ENCODE assay signal across 11 cellular contexts in genomic region chr11:15114501-15115475, GRCh38. TPM values are rescaled to one million over a fixed set of nuclear protein-coding genes. Genes with fewer than 3 reads are reported as not detected.
DNase-seq lines count a peak whose midpoint lies in the region; ATAC-seq and TF ChIP-seq lines count a peak whose summit lies in the region.
"Had no signal": no experiment of that assay in that cellular context is flagged by ENCODE, and none has a peak within 500 bp of the region (broad histone marks: within the 10 kb centered on the region; RNA-seq: fewer than 3 reads in every experiment).

A gene with protein sequence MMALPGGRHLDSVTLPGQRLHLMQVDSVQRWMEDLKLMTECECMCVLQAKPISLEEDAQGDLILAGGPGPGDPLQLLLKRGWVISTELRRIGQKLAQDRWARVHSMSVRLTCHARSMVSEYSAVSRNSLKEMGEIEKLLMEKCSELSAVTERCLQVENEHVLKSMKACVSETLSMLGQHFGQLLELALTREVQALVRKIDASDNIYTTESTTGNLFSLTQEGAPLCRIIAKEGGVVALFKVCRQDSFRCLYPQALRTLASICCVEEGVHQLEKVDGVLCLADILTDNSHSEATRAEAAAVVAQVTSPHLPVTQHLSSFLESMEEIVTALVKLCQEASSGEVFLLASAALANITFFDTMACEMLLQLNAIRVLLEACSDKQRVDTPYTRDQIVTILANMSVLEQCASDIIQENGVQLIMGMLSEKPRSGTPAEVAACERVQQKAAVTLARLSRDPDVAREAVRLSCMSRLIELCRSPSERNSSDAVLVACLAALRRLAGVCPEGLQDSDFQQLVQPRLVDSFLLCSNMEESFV (plus strand): TSS chr11:15114923. CDS start chr11:15149175, 34,252 bp downstream.

- no peak for TF ChIP-seq POLR2A in erythroblast (IDR thresholded peaks at IDR 0.05; ENCODE audit: low read length)

- peak within 1 kb of the TSS; percentile 94 for H3K4me2 ChIP-seq in mammary epithelial cell (ENCODE audit: insufficient read depth, low read depth, low read length)

- H3K27me3 Mint-ChIP-seq in CD4-positive, alpha-beta T cell, result peaks cover 59% of the 10 kb centered on the region

- H4K20me1 ChIP-seq in mammary epithelial cell (ENCODE audit: insufficient read depth, low read length), result no peaks in the 10 kb centered on the region

- H3K9me3 ChIP-seq in mammary epithelial cell (replicated peaks; ENCODE audit: insufficient read depth, low read length) (no peaks in the 10 kb centered on the region), thoracic aorta (no peaks in the 10 kb centered on the region)
- no peaks in the 10 kb centered on the region for H3K9me3 ChIP-seq in CD4-positive, alpha-beta T cell (ENCODE audit: control insufficient read depth, low read length)

- CTCF ChIA-PET in mammary epithelial cell (lab: Charles Lee; ENCODE audit: low non-redundant PET), result no interaction called here
- CTCF ChIA-PET in CD4-positive, alpha-beta T cell (lab: Charles Lee), result no interaction called here

- H3K4me1 Mint-ChIP-seq in CD4-positive, alpha-beta T cell (ENCODE audit: low read depth), result peaks cover 16% of the 10 kb centered on the region

- no peaks in the 10 kb centered on the region for H3K36me3 Mint-ChIP-seq in CD4-positive, alpha-beta T cell (ENCODE audit: low read depth)

- H3K4me1 ChIP-seq in mammary epithelial cell (ENCODE audit: insufficient read depth, low read length) (peaks cover 6% of the 10 kb centered on the region), thoracic aorta (ENCODE audit: control insufficient read depth in 1 of 2, low read depth in 2 of 2) (peaks cover 0 to 6% of the 10 kb centered on the region in 2 donors)

- TF ChIP-seq CTCF in mammary epithelial cell (conservative IDR thresholded peaks at IDR 0.05 in 1 of 2, IDR thresholded peaks at IDR 0.05 in 1 of 2; ENCODE audit: extremely low read depth in 1 of 2, insufficient read depth in 1 of 2, low read depth in 1 of 2, low read length in 2 of 2), result peak in 1 of 2 donors; percentile 11
- no peak for TF ChIP-seq CTCF in thoracic aorta (IDR thresholded peaks at IDR 0.05)
- TF ChIP-seq CTCF in CD4-positive, alpha-beta T cell (IDR thresholded peaks at IDR 0.05), result no peak

- no peaks in the 10 kb centered on the region for H3K36me3 ChIP-seq in mammary epithelial cell (ENCODE audit: insufficient read depth, low read length)
- H3K36me3 ChIP-seq in thoracic aorta, result no peaks in the 10 kb centered on the region

- no peak within 1 kb of the TSS for H3K9ac ChIP-seq in mammary epithelial cell (ENCODE audit: insufficient read depth, low read length)

- ATAC-seq in thoracic aorta (ENCODE audit: insufficient number of reproducible peaks, low FRiP score, low read depth), result no peak
- ATAC-seq in CD4-positive, alpha-beta T cell (ENCODE audit: poor library complexity), result no peak
- no peak for ATAC-seq in GM21825 (IDR thresholded peaks at IDR 0.05; ENCODE audit: unreplicated experiment)
- ATAC-seq: HCT116 had no signal

- H3K27ac Mint-ChIP-seq in CD4-positive, alpha-beta T cell, result no peak within 1 kb of the TSS

- in situ Hi-C loops in mammary epithelial cell (cut with MboI; ENCODE audit: low sequenced_read_pairs in 2 of 2), result no loop called here

- H3K4me3 ChIP-seq in mammary epithelial cell (replicated peaks in 1 of 3; ENCODE audit: insufficient read depth in 1 of 3, low read depth in 2 of 3, low read length in 3 of 3), result peak within 1 kb of the TSS in 2 of 3 experiments; percentile 29 to 39
- H3K4me3 ChIP-seq in thoracic aorta, result peak within 1 kb of the TSS; percentile 73

- POLR2A ChIA-PET in CD4-positive, alpha-beta T cell (lab: Charles Lee), result no interaction called here

- no TSS peak for BruUV-seq in mammary epithelial cell (replicated peaks; lab: Mats Ljungman, UMichigan)

- H3K27ac ChIP-seq in mammary epithelial cell (ENCODE audit: insufficient read depth, low read depth, low read length), result no peak within 1 kb of the TSS
- no peak within 1 kb of the TSS for H3K27ac ChIP-seq in thoracic aorta
- H3K27ac ChIP-seq in CD4-positive, alpha-beta T cell (ENCODE audit: low read depth, low read length), result no peak within 1 kb of the TSS

- no peaks in the 10 kb centered on the region for H3K79me2 ChIP-seq in mammary epithelial cell (ENCODE audit: insufficient read depth, low read length)

- DNase-seq in NCI-H2227 (lab: John Stamatoyannopoulos, UW; ENCODE audit: unreplicated experiment), result peak; percentile 48
- no peak for DNase-seq in NCI-H2227 treated with DMSO at 0.1 percent for 48 hours (lab: John Stamatoyannopoulos, UW)
- no peak for DNase-seq in mammary epithelial cell
- peak; percentile 75 for DNase-seq in islet precursor cell
- DNase-seq in thoracic aorta (ENCODE audit: low spot score), result no peak
- DNase-seq in erythroblast (lab: John Stamatoyannopoulos, UW), result no peak
- DNase-seq in CD4-positive, alpha-beta T cell, result no peak
- DNase-seq: SHP77 had no signal

- H3K27me3 ChIP-seq in mammary epithelial cell (ENCODE audit: insufficient read depth, low read length) (no peaks in the 10 kb centered on the region), thoracic aorta (replicated peaks; ENCODE audit: insufficient read depth) (no peaks in the 10 kb centered on the region)
- H3K27me3 ChIP-seq in CD4-positive, alpha-beta T cell (ENCODE audit: control insufficient read depth, insufficient read depth, low read length), result peaks cover 41% of the 10 kb centered on the region

- no peak within 1 kb of the TSS for H3K4me3 Mint-ChIP-seq in CD4-positive, alpha-beta T cell

- intact Hi-C loops in mammary epithelial cell (cut with micrococcal nuclease), result no loop called here
- intact Hi-C loops in CD4-positive, alpha-beta T cell (cut with DNase I, micrococcal nuclease), result no loop called here

- H3K9me3 Mint-ChIP-seq in CD4-positive, alpha-beta T cell, result no peaks in the 10 kb centered on the region

- H2AFZ ChIP-seq in mammary epithelial cell (ENCODE audit: low read depth, low read length), result peak within 1 kb of the TSS; percentile 82

- 10% methylated on average over 11 of the region's 50 CpGs for WGBS in mammary epithelial cell (ENCODE audit: low coverage, missing lambda C conversion rate)

- dilution Hi-C loops in mammary epithelial cell (cut with HindIII; ENCODE audit: low sequenced_read_pairs), result no loop called here

RNA-seq across cellular contexts. Expression of the gene that starts here (rescaled TPM):
- total RNA-seq in mammary epithelial cell, result 1 to 10 TPM in 1 of 2 donors, under 1 TPM in 1; 0.67 to 2.0 TPM
- polyA plus RNA-seq in mammary epithelial cell, result 0.63 TPM
- polyA minus RNA-seq in mammary epithelial cell, result 15.4 TPM
- total RNA-seq in thoracic aorta, result under 1 TPM in 1 of 2 donors, not detected in 1; 0.35 TPM
- not detected for total RNA-seq in CD4-positive, alpha-beta T cell
- total RNA-seq: dermis microvascular lymphatic vessel endothelial cell had no signal

Comparison
In these comparisons a context has a peak if more than half of its experiments do, and no peak if none do; other contexts are left out.
1. DNase-seq: peak in NCI-H2227 (single experiment) and islet precursor cell (single experiment); none in NCI-H2227 treated with DMSO at 0.1 percent for 48 hours (single experiment), mammary epithelial cell (single experiment), thoracic aorta (single experiment), erythroblast (0 of 2) and CD4-positive, alpha-beta T cell (0 of 10).